ENCODE assay signal across 25 cellular contexts in genomic region chr7:21791046-21791445, GRCh38.
"Had no signal": no experiment of that assay in that cellular context is flagged by ENCODE, and none has a peak within 500 bp of the region (broad histone marks: within the 10 kb centered on the region; RNA-seq: fewer than 3 reads in every experiment).

No MANE protein-coding gene starts in this region.

- H3K4me3 ChIP-seq: pancreas, psoas muscle, right lobe of liver, sigmoid colon, stomach, thoracic aorta, thyroid gland, tibial nerve, upper lobe of left lung, vagina had no signal

- H3K27ac ChIP-seq: neutrophil, pancreas, psoas muscle, right lobe of liver, sigmoid colon, stomach, thoracic aorta, thyroid gland, tibial nerve, upper lobe of left lung, vagina had no signal

- DNase-seq: nephron progenitor cell; nucleus accumbens; pancreas; posterior cingulate gyrus; psoas muscle; right cardiac atrium; right lobe of liver; sigmoid colon; small intestine; stimulated activated CD4-positive, alpha-beta T cell treated with anti-CD3 and anti-CD28 coated beads, Interleukin-15, amount 100 ng/mL, for 24 hours; stimulated activated CD4-positive, alpha-beta T cell treated with anti-CD3 and anti-CD28 coated beads, Interleukin-2, amount 100 ng/mL, for 24 hours; stimulated activated CD4-positive, alpha-beta T cell treated with anti-CD3 and anti-CD28 coated beads, Interleukin-2, amount 100 ng/mL, for 48 hours; stimulated activated CD4-positive, alpha-beta T cell treated with anti-CD3 and anti-CD28 coated beads, Interleukin-4, amount 100 ng/mL, for 24 hours; stimulated activated naive B cell treated with anti-CD40 and anti-IgM and Interleukin-4, amounts not matched to agents 10 μg/mL and 1 μg/mL and 100 μg/mL, for 72 hours; stimulated activated naive CD4-positive, alpha-beta T cell treated with Interleukin-2 at 50 U/mL for 16 hours; stomach; thyroid gland; trophoblast cell had no signal

- H3K36me3 ChIP-seq: neutrophil, pancreas, right lobe of liver, sigmoid colon, stomach, thoracic aorta, thyroid gland, tibial nerve, upper lobe of left lung, vagina had no signal

- ATAC-seq: natural killer cell treated with Interleukin-12 subunit alpha and Interleukin-12 subunit beta and Interleukin-15 and Interleukin-18, amount 100 ng/mL, for 72 hours; pancreas; psoas muscle; right cardiac atrium; right lobe of liver; stimulated activated effector memory CD8-positive, alpha-beta T cell treated with anti-CD3 and anti-CD28 coated beads, Interleukin-12 subunit alpha, Interleukin-12 subunit beta, amount 100 ng/mL, for 72 hours; stimulated activated naive B cell treated with anti-CD40 and anti-IgM and Interleukin-4, amounts not matched to agents 10 μg/mL and 1 μg/mL and 100 μg/mL, for 72 hours had no signal

- H3K27me3 ChIP-seq: neutrophil, pancreas, right lobe of liver, stomach, thyroid gland, tibial nerve, upper lobe of left lung, vagina had no signal

- H3K9me3 ChIP-seq: neutrophil, pancreas, psoas muscle, right lobe of liver, thoracic aorta, thyroid gland, upper lobe of left lung, vagina had no signal

- H3K4me1 ChIP-seq: pancreas, psoas muscle, right lobe of liver, sigmoid colon, stomach, thyroid gland, tibial nerve, upper lobe of left lung, vagina had no signal
